In genomic region chr14:51024377-51024776, GRCh38 we compare ENCODE assay signal across 24 cellular contexts.
A peak's percentile ranks its signal among the peaks of the same experiment; 100 is the strongest.
DNase-seq lines count a peak whose midpoint lies in the region; ATAC-seq and TF ChIP-seq lines count a peak whose summit lies in the region.
"Had no signal": no experiment of that assay in that cellular context is flagged by ENCODE, and none has a peak within 500 bp of the region (broad histone marks: within the 10 kb centered on the region; RNA-seq: fewer than 3 reads in every experiment).

No MANE protein-coding gene starts in this region.

- intact Hi-C loops in left colon (cut with DNase I, micrococcal nuclease) = no loop called here

- peaks cover 0 to 2% (median 0%) of the 10 kb centered on the region in 6 donors for H3K9me3 Mint-ChIP-seq in immature natural killer cell
- H3K9me3 Mint-ChIP-seq: activated naive CD4-positive, alpha-beta T cell treated with anti-CD3 and anti-CD28 coated beads, Interleukin-2, amount 50 U/mL, for 72 hours; activated T-helper 1 cell treated with anti-CD3 and anti-CD28 coated beads, Interleukin-12 subunit alpha, Interleukin-12 subunit beta, Interleukin-2, Interleukin-4 antibody, amounts not matched to agents 30 ng/mL and 10 ng/mL and 1 ng/mL, durations not matched to agents 14 hours and 24 hours and 36 hours had no signal

- H3K36me3 Mint-ChIP-seq in immature natural killer cell = no peaks in the 10 kb centered on the region
- H3K36me3 Mint-ChIP-seq: activated naive CD4-positive, alpha-beta T cell treated with anti-CD3 and anti-CD28 coated beads, Interleukin-2, amount 50 U/mL, for 72 hours had no signal

- H3K4me2 ChIP-seq in DOHH2 (ENCODE audit: low read length) = 0 out of 2 replicates have a peak overlapping the region, but pooled peaks have one; percentile 6

- no peak overlapping the region for H3K4me3 ChIP-seq in DOHH2 (ENCODE audit: low read length)
- H3K4me3 ChIP-seq: coronary artery, left lung, tibial artery had no signal

- ATAC-seq in left colon = peak; percentile 91
- ATAC-seq in HG02852 (IDR thresholded peaks at IDR 0.05; ENCODE audit: unreplicated experiment) = no peak
- ATAC-seq: activated naive CD4-positive, alpha-beta T cell treated with anti-CD3 and anti-CD28 coated beads, Interleukin-2, amount 50 U/mL, for 72 hours; left lung; Panc1; stimulated activated naive CD8-positive, alpha-beta T cell treated with anti-CD3 and anti-CD28 coated beads, Interleukin-15, Interleukin-2, amounts not matched to agents 100 U/mL and 50 U/mL, for 24 hours; T-helper 17 cell had no signal

- H3K27ac ChIP-seq in DOHH2 (ENCODE audit: low read depth, low read length) (peak overlapping the region; percentile 37), caudate nucleus (ENCODE audit: low read depth, low read length) (peak overlapping the region; percentile 74)
- H3K27ac ChIP-seq: coronary artery, left lung, neutrophil, tibial artery had no signal

- H3K79me2 ChIP-seq in DOHH2 (ENCODE audit: control insufficient read depth, low read length) = peaks cover 14% of the 10 kb centered on the region

- H3K27me3 ChIP-seq in DOHH2 (ENCODE audit: control insufficient read depth, low read length) = no peaks in the 10 kb centered on the region
- H3K27me3 ChIP-seq: left lung, neutrophil had no signal

- H3K9me3 ChIP-seq in DOHH2 (ENCODE audit: control insufficient read depth, insufficient read depth, low read length) = no peaks in the 10 kb centered on the region
- H3K9me3 ChIP-seq: left lung, neutrophil, tibial artery had no signal

- H3K4me1 Mint-ChIP-seq in immature natural killer cell = no peaks in the 10 kb centered on the region
- H3K4me1 Mint-ChIP-seq: B cell, T-helper 17 cell had no signal

- no peak for TF ChIP-seq CTCF in DOHH2 (IDR thresholded peaks at IDR 0.05; ENCODE audit: low read depth, low read length, poor library complexity, severe bottlenecking)

- no peaks in the 10 kb centered on the region for H4K20me1 ChIP-seq in DOHH2 (ENCODE audit: control insufficient read depth, insufficient read depth, low read depth, low read length)

- peaks cover 33% of the 10 kb centered on the region for H3K36me3 ChIP-seq in DOHH2 (ENCODE audit: control insufficient read depth, low read length)
- H3K36me3 ChIP-seq: left lung, neutrophil, tibial artery had no signal

- no peak for DNase-seq in caudate nucleus (lab: John Stamatoyannopoulos, UW)
- no peak for DNase-seq in left colon
- DNase-seq in renal cortical epithelial cell (ENCODE audit: low read depth) = peak; percentile 5
- DNase-seq in T1000 (lab: John Stamatoyannopoulos, UW) = no peak
- no peak for DNase-seq in GM03348 (ENCODE audit: low spot score)
- no peak for DNase-seq in immature natural killer cell
- DNase-seq: activated CD4-positive, alpha-beta T cell treated with anti-CD3 and anti-CD28 coated beads for 48 hours; COR-L47; DND-41; left lung; NCI-H2081 treated with DMSO at 0.1 percent for 48 hours; NCI-H446 treated with DMSO at 0.1 percent for 48 hours; stimulated activated CD4-positive, alpha-beta T cell treated with anti-CD3 and anti-CD28 coated beads, Interleukin-4, amount 100 ng/mL, for 1 hour; stimulated activated naive CD8-positive, alpha-beta T cell treated with anti-CD3 and anti-CD28 coated beads, Interleukin-15, Interleukin-2, amounts not matched to agents 100 U/mL and 50 U/mL, for 24 hours; T-helper 17 cell; tibial artery had no signal

- H3K27ac Mint-ChIP-seq in immature natural killer cell = no peak overlapping the region
- H3K27ac Mint-ChIP-seq: activated naive CD4-positive, alpha-beta T cell treated with anti-CD3 and anti-CD28 coated beads, Interleukin-2, amount 50 U/mL, for 72 hours; activated T-helper 1 cell treated with anti-CD3 and anti-CD28 coated beads, Interleukin-12 subunit alpha, Interleukin-12 subunit beta, Interleukin-2, Interleukin-4 antibody, amounts not matched to agents 30 ng/mL and 10 ng/mL and 1 ng/mL, durations not matched to agents 14 hours and 24 hours and 36 hours; B cell; T-helper 17 cell had no signal

- peaks cover 0 to 2% (median 1%) of the 10 kb centered on the region in 3 donors for H3K27me3 Mint-ChIP-seq in immature natural killer cell (ENCODE audit: low read depth in 3 of 3)

- H3K9me2 ChIP-seq in DOHH2 (replicated peaks; ENCODE audit: control insufficient read depth, low read length) = no peaks in the 10 kb centered on the region

- no peak overlapping the region for H3K4me3 Mint-ChIP-seq in immature natural killer cell
- H3K4me3 Mint-ChIP-seq: activated T-helper 1 cell treated with anti-CD3 and anti-CD28 coated beads, Interleukin-12 subunit alpha, Interleukin-12 subunit beta, Interleukin-2, Interleukin-4 antibody, amounts not matched to agents 30 ng/mL and 10 ng/mL and 1 ng/mL, durations not matched to agents 14 hours and 24 hours and 36 hours; B cell; T-helper 17 cell had no signal

- H3K4me1 ChIP-seq in DOHH2 (ENCODE audit: control insufficient read depth, low read length) = peaks cover 94% of the 10 kb centered on the region
- H3K4me1 ChIP-seq: left lung had no signal

- peaks cover 17% of the 10 kb centered on the region for H3F3A ChIP-seq in DOHH2 (ENCODE audit: control insufficient read depth, insufficient read depth)
